Comparison of ENCODE assay signal across 10 cellular contexts in genomic region chr18:3265564-3266033, GRCh38. TPM values are rescaled to one million over a fixed set of nuclear protein-coding genes. Genes with fewer than 3 reads are reported as not detected.
DNase-seq lines count a peak whose midpoint lies in the region; ATAC-seq, FAIRE-seq and TF ChIP-seq lines count a peak whose summit lies in the region.
"Had no signal": no experiment of that assay in that cellular context is flagged by ENCODE, and none has a peak within 500 bp of the region (broad histone marks: within the 10 kb centered on the region; RNA-seq: fewer than 3 reads in every experiment).

No MANE protein-coding gene starts in this region.

- POLR2A ChIA-PET in A549 (lab: Yijun Ruan, JAX) (no interaction called here), HEK293T (lab: Yijun Ruan, JAX) (no interaction called here), GM12878 (lab: Charles Lee) (interaction anchor here (0.8 to 5.1 kb wide), 5 partner anchors 9 to 338 kb away, joined by 5 to 36 read pairs (median 9); partner anchors contain the start of gene MYL12A), HepG2 (lab: Yijun Ruan, JAX) (no interaction called here), WTC11 (lab: Charles Lee) (no interaction called here)

- H2AFZ ChIP-seq in GM12878 (ENCODE audit: control insufficient read depth, low read depth, low read length) (no peak overlapping the region), HepG2 (ENCODE audit: low read length) (no peak overlapping the region)

- in situ Hi-C loops in GM12878 (cut with MboI) = loop anchor here (25.0 kb wide), 1 partner anchor 997 kb away; no protein-coding TSS in a partner anchor
- in situ Hi-C loops in HepG2 (cut with HindIII; ENCODE audit: extremely low pct_ligation_motif_present, low pct_unique_long_range_greater_than_20kb) = no loop called here

- no peak for ATAC-seq in A549
- ATAC-seq in GM12878 = no peak
- no peak for ATAC-seq in HepG2
- ATAC-seq in WTC11 = no peak

- no peak for TF ChIP-seq POLR2A in A549 (IDR thresholded peaks at IDR 0.05; ENCODE audit: low read length)
- TF ChIP-seq POLR2A in GM12878 (IDR thresholded peaks at IDR 0.05; ENCODE audit: low read depth, low read length) = no peak
- 0 out of 4 replicates have a peak, but pooled peaks of 1 of the 2 experiments have one; percentile 11 for TF ChIP-seq POLR2A in HepG2 (IDR thresholded peaks at IDR 0.05; ENCODE audit: insufficient read depth in 1 of 2, low read depth in 2 of 2, low read length in 2 of 2)

- intact Hi-C loops in GM12878 (cut with micrococcal nuclease; ENCODE audit: unreplicated experiment) = no loop called here
- intact Hi-C loops in HepG2 (cut with micrococcal nuclease; ENCODE audit: unreplicated experiment) = no loop called here

- H3K36me3 ChIP-seq in GM12878 (ENCODE audit: control insufficient read depth in 2 of 2, insufficient read depth in 2 of 2, low read length in 1 of 2) = peaks cover 0 to 2% of the 10 kb centered on the region in 2 experiments; a peak in 1 of 4 replicates
- H3K36me3 ChIP-seq in HepG2 (replicated peaks in 1 of 2; ENCODE audit: control insufficient read depth in 1 of 2, insufficient read depth in 2 of 2, low read length in 2 of 2) = no peaks in the 10 kb centered on the region

- TF ChIP-seq EP300 in A549 (IDR thresholded peaks at IDR 0.05) = no peak
- no peak for TF ChIP-seq EP300 in GM12878 (IDR thresholded peaks at IDR 0.05; ENCODE audit: borderline replicate concordance in 1 of 2, control insufficient read depth in 1 of 2, low read depth in 2 of 2, low read length in 2 of 2)
- no peak for TF ChIP-seq EP300 in HepG2 (IDR thresholded peaks at IDR 0.05; ENCODE audit: low read depth in 2 of 2, low read length in 2 of 2)
- no peak for TF ChIP-seq EP300 in HepG2 (CRISPR knock-in tag; IDR thresholded peaks at IDR 0.05; ENCODE audit: borderline replicate concordance)

- BruUV-seq in GM12878 (replicated peaks; lab: Mats Ljungman, UMichigan) = no TSS peak
- BruUV-seq in HepG2 (replicated peaks; lab: Mats Ljungman, UMichigan) = no TSS peak

- DNase-seq in A549 (ENCODE audit: low read depth in 1 of 2, low spot score in 1 of 2) = no peak
- no peak for DNase-seq in HEK293T (ENCODE audit: extremely low spot score)
- DNase-seq in GM12878 (ENCODE audit: low read depth, low spot score) = no peak
- peak; percentile 52 for DNase-seq in HepG2 (ENCODE audit: low spot score)
- no peak for DNase-seq in DMS153 (lab: John Stamatoyannopoulos, UW)
- DNase-seq in NOMO-1 treated with DMSO at 0.1 percent for 48 hours (lab: John Stamatoyannopoulos, UW; ENCODE audit: unreplicated experiment) = no peak
- DNase-seq in WTC11 (ENCODE audit: low spot score) = no peak
- DNase-seq in NCI-H1092 treated with DMSO at 0.1 percent for 48 hours (lab: John Stamatoyannopoulos, UW) = no peak
- DNase-seq: NCI-H1694 treated with DMSO at 0.1 percent for 48 hours; stimulated activated CD4-positive, alpha-beta T cell treated with anti-CD3 and anti-CD28 coated beads, Interleukin-4, amount 100 ng/mL, for 24 hours had no signal

- H3K27me3 Mint-ChIP-seq in WTC11 (ENCODE audit: low read depth) = no peaks in the 10 kb centered on the region

- H3K27me3 ChIP-seq in GM12878 (replicated peaks in 1 of 2; ENCODE audit: control insufficient read depth in 2 of 2, insufficient read depth in 2 of 2, low read length in 1 of 2) = no peaks in the 10 kb centered on the region
- H3K27me3 ChIP-seq in HepG2 (ENCODE audit: control insufficient read depth in 1 of 2, insufficient read depth in 2 of 2, low read length in 2 of 2) = no peaks in the 10 kb centered on the region; a peak in 2 of 5 replicates

- 78% methylated on average over 3 of the region's 3 CpGs for WGBS in A549 (ENCODE audit: missing lambda C conversion rate)
- WGBS in GM12878 (ENCODE audit: insufficient coverage, insufficient replicate concordance, low lambda C conversion rate, missing lambda C conversion rate) = 17% methylated on average over 3 of the region's 3 CpGs
- WGBS in HepG2 (ENCODE audit: low lambda C conversion rate) = 9% methylated on average over 3 of the region's 3 CpGs

- no peak overlapping the region; the same call in 1 of the 2 replicates for H3K27ac Mint-ChIP-seq in WTC11

- no peaks in the 10 kb centered on the region for H3K9me3 Mint-ChIP-seq in WTC11

- peaks cover 96% of the 10 kb centered on the region for H3K79me2 ChIP-seq in GM12878 (ENCODE audit: control insufficient read depth, insufficient read depth, low read length)
- H3K79me2 ChIP-seq in HepG2 (ENCODE audit: insufficient read depth, low read length) = peaks cover 91% of the 10 kb centered on the region

- SMC1A ChIA-PET in GM12878 (lab: Charles Lee; ENCODE audit: uncharacterized antibody, unreplicated experiment) = interaction anchor here (0.7 to 5.2 kb wide), 9 partner anchors 8 to 401 kb away, joined by 3 to 105 read pairs (median 4); partner anchors contain the start of gene MYL12A

- H3K9me3 ChIP-seq in A549 (no peaks in the 10 kb centered on the region), GM12878 (replicated peaks; ENCODE audit: control insufficient read depth, insufficient read depth, low read length) (no peaks in the 10 kb centered on the region), HepG2 (ENCODE audit: low read length) (no peaks in the 10 kb centered on the region)

- CTCF ChIA-PET in A549 (lab: Yijun Ruan, JAX) (interaction anchor here (1.0 kb wide), 1 partner anchor 401 kb away, joined by 3 read pairs; no protein-coding TSS in a partner anchor), HEK293T (lab: Yijun Ruan, JAX) (no interaction called here), GM12878 (lab: Yijun Ruan, JAX) (interaction anchor here (3.1 to 3.4 kb wide), 2 partner anchors 14 to 19 kb away, joined by 11 to 15 read pairs; partner anchors contain the start of gene MYL12A), HepG2 (lab: Yijun Ruan, JAX; ENCODE audit: low intra/inter-chr PET ratio, low total read pairs) (no interaction called here), WTC11 (lab: Charles Lee) (interaction anchor here (0.6 to 1.0 kb wide), 2 partner anchors 19 to 329 kb away, joined by 3 to 4 read pairs; partner anchors contain the start of gene MYL12A)

- H3K9ac ChIP-seq in GM12878 (ENCODE audit: control insufficient read depth, insufficient read depth, low read length) (no peak overlapping the region), HepG2 (ENCODE audit: insufficient read depth, low read depth, low read length) (peak overlapping the region; percentile 33)

- H3K27ac ChIP-seq in A549 (no peak overlapping the region), GM12878 (ENCODE audit: control insufficient read depth, insufficient read depth) (peak overlapping the region; percentile 47), HepG2 (ENCODE audit: extremely low read length, insufficient read depth, low read length) (peak overlapping the region; percentile 65)

- H3K4me1 Mint-ChIP-seq in WTC11 = peaks cover 54% of the 10 kb centered on the region

- H3K4me3 Mint-ChIP-seq in WTC11 = no peak overlapping the region

- H3K4me2 ChIP-seq in A549 (peak overlapping the region; percentile 94), GM12878 (ENCODE audit: control insufficient read depth, insufficient read depth) (peak overlapping the region; percentile 53), HepG2 (ENCODE audit: low read depth, low read length) (peak overlapping the region; percentile 91)

- H3K4me3 ChIP-seq in A549 (no peak overlapping the region), GM12878 (peak overlapping the region; percentile 45), HepG2 (replicated peaks in 1 of 3; ENCODE audit: insufficient read depth in 1 of 3, low read depth in 2 of 3, low read length in 3 of 3) (peak overlapping the region; percentile 9 to 96 (median 90); a peak in 2 of 6 replicates)

- H4K20me1 ChIP-seq in GM12878 (ENCODE audit: control insufficient read depth, insufficient read depth) (no peaks in the 10 kb centered on the region), HepG2 (ENCODE audit: insufficient read depth, low read length) (peaks cover 74% of the 10 kb centered on the region)

- RAD21 ChIA-PET in GM12878 (lab: Charles Lee; ENCODE audit: unreplicated experiment) = interaction anchor here (1.0 to 4.6 kb wide), 6 partner anchors 10 to 1792 kb away, joined by 3 to 37 read pairs (median 14); partner anchors contain the start of gene MYL12A

- TF ChIP-seq RAD21 in A549 (conservative IDR thresholded peaks at IDR 0.05 in 1 of 2, IDR thresholded peaks at IDR 0.05 in 1 of 2) (no peak), GM12878 (IDR thresholded peaks at IDR 0.05; ENCODE audit: insufficient read depth, low read depth, low read length) (no peak), HepG2 (CRISPR knock-in tag; IDR thresholded peaks at IDR 0.05) (no peak)

- FAIRE-seq in A549 (lab: Jason Lieb, UNC) = no peak
- FAIRE-seq in GM12878 (lab: Jason Lieb, UNC) = no peak
- no peak for FAIRE-seq in HepG2 (lab: Jason Lieb, UNC)

- TF ChIP-seq CTCF in A549 (IDR thresholded peaks at IDR 0.05) (no peak), GM12878 (IDR thresholded peaks at IDR 0.05 in 2 of 3, conservative IDR thresholded peaks at IDR 0.05 in 1 of 3; ENCODE audit: control insufficient read depth in 2 of 3, extremely low read depth in 1 of 3, insufficient read depth in 1 of 3, low read depth in 3 of 3, low read length in 3 of 3) (no peak), HepG2 (CRISPR knock-in tag; IDR thresholded peaks at IDR 0.05) (no peak), WTC11 (IDR thresholded peaks at IDR 0.05) (no peak)

- no peaks in the 10 kb centered on the region for H3K36me3 Mint-ChIP-seq in WTC11

- H3K4me1 ChIP-seq in A549 (peaks cover 64% of the 10 kb centered on the region), GM12878 (ENCODE audit: control insufficient read depth, insufficient read depth, low read length) (peaks cover 12% of the 10 kb centered on the region), HepG2 (ENCODE audit: insufficient read depth, low read length) (peaks cover 68% of the 10 kb centered on the region)

RNA-seq across cellular contexts. Expression of gene MYL12B, which starts 3.7 kb away (rescaled TPM):
- 484 and 498 TPM in 2 replicates for polyA plus RNA-seq in A549 (2011; rRNA removed)
- 333 and 358 TPM in 2 replicates for polyA plus RNA-seq in A549 (2012; cell fraction: cytosol; rRNA removed)
- 118 and 127 TPM in 2 replicates for polyA plus RNA-seq in A549 (2012; cell fraction: nucleus; rRNA removed)
- polyA plus RNA-seq in A549 (2017; fragmentation: RNase III; extraction: RNeasy Plus Mini Kit Qiagen cat#74134 plus additional on column Dnase treatment) = 419 to 437 TPM (median 426 TPM) in 3 replicates
- polyA minus RNA-seq in A549 (2011; rRNA and poly(A)+ RNA removed) = 129 and 132 TPM in 2 replicates
- total RNA-seq in GM12878 (2013; cell fraction: nucleolus; rRNA removed) = 26.4 and 26.9 TPM in 2 replicates
- 235 and 266 TPM in 2 replicates for total RNA-seq in GM12878 (2014; rRNA removed)
- total RNA-seq in GM12878 (2014; rRNA removed; fragmentation: Illumina TruSeq; extraction: Trizol) = 313 and 316 TPM in 2 replicates
- total RNA-seq in GM12878 (2021) = 179 and 195 TPM in 2 replicates
- 190 TPM for polyA plus RNA-seq in GM12878 (2011; ENCODE audit: low read depth)
- polyA plus RNA-seq in GM12878 (2011; rRNA removed) = 427 and 538 TPM in 2 replicates
- polyA plus RNA-seq in GM12878 (2011; cell fraction: cytosol; rRNA removed) = 256 and 267 TPM in 2 replicates
- polyA plus RNA-seq in GM12878 (2011; cell fraction: nucleus; rRNA removed) = 119 and 141 TPM in 2 replicates
- 213 and 244 TPM in 2 replicates for polyA plus RNA-seq in GM12878 (2012)
- polyA plus RNA-seq in GM12878 (2014; fragmentation: Illumina TruSeq; extraction: Trizol) = 373 and 412 TPM in 2 replicates
- polyA plus RNA-seq in GM12878 (2014; fragmentation: Nextera tagmentation; extraction: Ambion mirVana) = 100 to 1,000 TPM; 662 to 739 TPM
- 210 and 222 TPM in 2 replicates for polyA plus RNA-seq in GM12878 (2014; rRNA removed)
- 100 to 1,000 TPM; 466 to 475 TPM for polyA plus RNA-seq in GM12878 (2016; fragmentation: Nextera tagmentation; extraction: Ambion mirVana)
- 153 and 181 TPM in 2 replicates for polyA minus RNA-seq in GM12878 (2011; rRNA and poly(A)+ RNA removed)
- polyA minus RNA-seq in GM12878 (2011; cell fraction: cytosol; rRNA and poly(A)+ RNA removed) = 62.0 and 66.1 TPM in 2 replicates
- 27.6 and 36.9 TPM in 2 replicates for polyA minus RNA-seq in GM12878 (2011; cell fraction: nucleus; rRNA and poly(A)+ RNA removed)
- total RNA-seq in HepG2 (2016; rRNA removed; fragmentation: Illumina TruSeq; extraction: Trizol) = 340 and 475 TPM in 2 replicates
- 118 and 121 TPM in 2 replicates for total RNA-seq in HepG2 (2016; cell fraction: cytosol; rRNA removed; fragmentation: Illumina TruSeq; extraction: Trizol; ENCODE audit: low read depth)
- 344 and 488 TPM in 2 replicates for total RNA-seq in HepG2 (2016; cell fraction: insoluble cytoplasmic fraction; rRNA removed; fragmentation: Illumina TruSeq; extraction: Trizol)
- total RNA-seq in HepG2 (2016; cell fraction: membrane; rRNA removed; fragmentation: Illumina TruSeq; extraction: Trizol) = 130 and 135 TPM in 2 replicates
- total RNA-seq in HepG2 (2016; cell fraction: nucleus; rRNA removed; fragmentation: Illumina TruSeq; extraction: Trizol) = 113 and 117 TPM in 2 replicates
- polyA plus RNA-seq in HepG2 (2011; rRNA removed) = 238 and 265 TPM in 2 replicates
- 202 and 250 TPM in 2 replicates for polyA plus RNA-seq in HepG2 (2011; cell fraction: cytosol; rRNA removed)
- polyA plus RNA-seq in HepG2 (2011; cell fraction: nucleus; rRNA removed) = 45.6 and 55.4 TPM in 2 replicates
- polyA plus RNA-seq in HepG2 (2012) = 212 and 213 TPM in 2 replicates
- polyA plus RNA-seq in HepG2 (2016; cell fraction: cytosol; fragmentation: Illumina TruSeq; extraction: Trizol; ENCODE audit: low read depth) = 96.0 and 108 TPM in 2 replicates
- polyA plus RNA-seq in HepG2 (2016; cell fraction: insoluble cytoplasmic fraction; fragmentation: Illumina TruSeq; extraction: Trizol; ENCODE audit: low read depth) = 470 and 496 TPM in 2 replicates
- polyA plus RNA-seq in HepG2 (2016; cell fraction: membrane; fragmentation: Illumina TruSeq; extraction: Trizol; ENCODE audit: low read depth) = 102 and 106 TPM in 2 replicates
- 168 and 175 TPM in 2 replicates for polyA plus RNA-seq in HepG2 (2016; cell fraction: nucleus; fragmentation: Illumina TruSeq; extraction: Trizol; ENCODE audit: insufficient read depth, low read depth)
- 114 and 173 TPM in 2 replicates for polyA minus RNA-seq in HepG2 (2011; rRNA and poly(A)+ RNA removed; ENCODE audit: low replicate concordance)
- 94.2 and 95.6 TPM in 2 replicates for polyA minus RNA-seq in HepG2 (2011; cell fraction: cytosol; rRNA and poly(A)+ RNA removed)
- 30.6 and 55.3 TPM in 2 replicates for polyA minus RNA-seq in HepG2 (2011; cell fraction: nucleus; rRNA and poly(A)+ RNA removed)
- total RNA-seq in WTC11 (2021) = 158 to 173 TPM (median 163 TPM) in 3 replicates

RNA-seq across cellular contexts. Expression of gene MYL12A, which starts 18.0 kb away (rescaled TPM):
- polyA plus RNA-seq in A549 (2011; rRNA removed) = 446 and 510 TPM in 2 replicates
- 183 and 195 TPM in 2 replicates for polyA plus RNA-seq in A549 (2012; cell fraction: cytosol; rRNA removed)
- polyA plus RNA-seq in A549 (2012; cell fraction: nucleus; rRNA removed) = 75.7 and 105 TPM in 2 replicates
- polyA plus RNA-seq in A549 (2017; fragmentation: RNase III; extraction: RNeasy Plus Mini Kit Qiagen cat#74134 plus additional on column Dnase treatment) = 514 to 544 TPM (median 539 TPM) in 3 replicates
- 165 and 202 TPM in 2 replicates for polyA minus RNA-seq in A549 (2011; rRNA and poly(A)+ RNA removed)
- total RNA-seq in GM12878 (2013; cell fraction: nucleolus; rRNA removed) = 165 and 169 TPM in 2 replicates
- 861 and 946 TPM in 2 replicates for total RNA-seq in GM12878 (2014; rRNA removed)
- total RNA-seq in GM12878 (2014; rRNA removed; fragmentation: Illumina TruSeq; extraction: Trizol) = 987 and 1,035 TPM in 2 replicates
- 488 and 498 TPM in 2 replicates for total RNA-seq in GM12878 (2021)
- 341 TPM for polyA plus RNA-seq in GM12878 (2011; ENCODE audit: low read depth)
- 567 and 783 TPM in 2 replicates for polyA plus RNA-seq in GM12878 (2011; rRNA removed)
- polyA plus RNA-seq in GM12878 (2011; cell fraction: cytosol; rRNA removed) = 236 and 267 TPM in 2 replicates
- polyA plus RNA-seq in GM12878 (2011; cell fraction: nucleus; rRNA removed) = 194 and 245 TPM in 2 replicates
- polyA plus RNA-seq in GM12878 (2012) = 406 and 429 TPM in 2 replicates
- polyA plus RNA-seq in GM12878 (2014; fragmentation: Illumina TruSeq; extraction: Trizol) = 851 and 1,149 TPM in 2 replicates
- polyA plus RNA-seq in GM12878 (2014; fragmentation: Nextera tagmentation; extraction: Ambion mirVana) = 1,000 to 10,000 TPM; 1,462 to 1,663 TPM
- polyA plus RNA-seq in GM12878 (2014; rRNA removed) = 687 and 704 TPM in 2 replicates
- 1,000 to 10,000 TPM; 1,100 to 1,139 TPM for polyA plus RNA-seq in GM12878 (2016; fragmentation: Nextera tagmentation; extraction: Ambion mirVana)
- polyA minus RNA-seq in GM12878 (2011; rRNA and poly(A)+ RNA removed) = 263 and 337 TPM in 2 replicates
- 92.0 and 93.1 TPM in 2 replicates for polyA minus RNA-seq in GM12878 (2011; cell fraction: cytosol; rRNA and poly(A)+ RNA removed)
- 127 and 180 TPM in 2 replicates for polyA minus RNA-seq in GM12878 (2011; cell fraction: nucleus; rRNA and poly(A)+ RNA removed)
- total RNA-seq in HepG2 (2016; rRNA removed; fragmentation: Illumina TruSeq; extraction: Trizol) = 277 and 357 TPM in 2 replicates
- 95.1 and 97.4 TPM in 2 replicates for total RNA-seq in HepG2 (2016; cell fraction: cytosol; rRNA removed; fragmentation: Illumina TruSeq; extraction: Trizol; ENCODE audit: low read depth)
- total RNA-seq in HepG2 (2016; cell fraction: insoluble cytoplasmic fraction; rRNA removed; fragmentation: Illumina TruSeq; extraction: Trizol) = 277 and 377 TPM in 2 replicates
- 78.5 and 96.6 TPM in 2 replicates for total RNA-seq in HepG2 (2016; cell fraction: membrane; rRNA removed; fragmentation: Illumina TruSeq; extraction: Trizol)
- 143 and 145 TPM in 2 replicates for total RNA-seq in HepG2 (2016; cell fraction: nucleus; rRNA removed; fragmentation: Illumina TruSeq; extraction: Trizol)
- polyA plus RNA-seq in HepG2 (2011; rRNA removed) = 243 and 261 TPM in 2 replicates
- polyA plus RNA-seq in HepG2 (2011; cell fraction: cytosol; rRNA removed) = 156 and 261 TPM in 2 replicates
- polyA plus RNA-seq in HepG2 (2011; cell fraction: nucleus; rRNA removed) = 65.4 and 82.9 TPM in 2 replicates
- 263 and 319 TPM in 2 replicates for polyA plus RNA-seq in HepG2 (2012)
- 53.2 and 57.8 TPM in 2 replicates for polyA plus RNA-seq in HepG2 (2016; cell fraction: cytosol; fragmentation: Illumina TruSeq; extraction: Trizol; ENCODE audit: low read depth)
- polyA plus RNA-seq in HepG2 (2016; cell fraction: insoluble cytoplasmic fraction; fragmentation: Illumina TruSeq; extraction: Trizol; ENCODE audit: low read depth) = 305 and 333 TPM in 2 replicates
- polyA plus RNA-seq in HepG2 (2016; cell fraction: membrane; fragmentation: Illumina TruSeq; extraction: Trizol; ENCODE audit: low read depth) = 53.7 and 63.8 TPM in 2 replicates
- polyA plus RNA-seq in HepG2 (2016; cell fraction: nucleus; fragmentation: Illumina TruSeq; extraction: Trizol; ENCODE audit: insufficient read depth, low read depth) = 156 and 160 TPM in 2 replicates
- polyA minus RNA-seq in HepG2 (2011; rRNA and poly(A)+ RNA removed; ENCODE audit: low replicate concordance) = 91.9 and 99.7 TPM in 2 replicates
- 172 and 198 TPM in 2 replicates for polyA minus RNA-seq in HepG2 (2011; cell fraction: cytosol; rRNA and poly(A)+ RNA removed)
- polyA minus RNA-seq in HepG2 (2011; cell fraction: nucleus; rRNA and poly(A)+ RNA removed) = 130 and 202 TPM in 2 replicates
- total RNA-seq in WTC11 (2021) = 205 to 230 TPM (median 213 TPM) in 3 replicates

RNA-seq across cellular contexts. Expression of gene MYOM1, which starts 45.8 kb away (rescaled TPM):
- polyA plus RNA-seq in A549 (2011; rRNA removed) (0.30 and 0.36 TPM in 2 replicates), A549 (2017; fragmentation: RNase III; extraction: RNeasy Plus Mini Kit Qiagen cat#74134 plus additional on column Dnase treatment) (0.18 to 0.34 TPM (median 0.33 TPM) in 3 replicates), GM12878 (2011; rRNA removed) (0.27 and 0.53 TPM in 2 replicates), GM12878 (2014; fragmentation: Illumina TruSeq; extraction: Trizol) (0.43 and 0.54 TPM in 2 replicates), GM12878 (2014; fragmentation: Nextera tagmentation; extraction: Ambion mirVana) (under 1 TPM; 0.06 to 0.11 TPM), GM12878 (2014; rRNA removed) (0.60 and 1.4 TPM in 2 replicates), GM12878 (2016; fragmentation: Nextera tagmentation; extraction: Ambion mirVana) (under 1 TPM; 0.51 to 0.62 TPM), HepG2 (2011; rRNA removed) (0.98 and 1.6 TPM in 2 replicates)
- polyA plus RNA-seq in A549 (2012; cell fraction: cytosol; rRNA removed) = 0.08 and 0.16 TPM in 2 replicates
- polyA plus RNA-seq in A549 (2012; cell fraction: nucleus; rRNA removed) = 0.10 and 0.53 TPM in 2 replicates
- 0.25 and 0.29 TPM in 2 replicates for polyA minus RNA-seq in A549 (2011; rRNA and poly(A)+ RNA removed)
- total RNA-seq in GM12878 (2013; cell fraction: nucleolus; rRNA removed) = 24.7 and 31.7 TPM in 2 replicates
- total RNA-seq in GM12878 (2014; rRNA removed) (0.49 and 0.62 TPM in 2 replicates), GM12878 (2014; rRNA removed; fragmentation: Illumina TruSeq; extraction: Trizol) (0.55 and 0.76 TPM in 2 replicates), GM12878 (2021) (1.0 and 1.1 TPM in 2 replicates), HepG2 (2016; rRNA removed; fragmentation: Illumina TruSeq; extraction: Trizol) (0.46 and 1.0 TPM in 2 replicates), WTC11 (2021) (0.35 to 0.64 TPM (median 0.53 TPM) in 3 replicates)
- 0.80 TPM for polyA plus RNA-seq in GM12878 (2011; ENCODE audit: low read depth)
- polyA plus RNA-seq in GM12878 (2011; cell fraction: cytosol; rRNA removed) = 0.40 and 0.43 TPM in 2 replicates
- polyA plus RNA-seq in GM12878 (2011; cell fraction: nucleus; rRNA removed) = 0.56 and 2.3 TPM in 2 replicates
- polyA plus RNA-seq in GM12878 (2012) = 1.5 TPM in 2 replicates
- polyA minus RNA-seq in GM12878 (2011; rRNA and poly(A)+ RNA removed) = 0.37 and 0.88 TPM in 2 replicates
- 0.21 TPM in 1 of 2 replicates, not detected in the other for polyA minus RNA-seq in GM12878 (2011; cell fraction: cytosol; rRNA and poly(A)+ RNA removed)
- 0.57 and 0.85 TPM in 2 replicates for polyA minus RNA-seq in GM12878 (2011; cell fraction: nucleus; rRNA and poly(A)+ RNA removed)
- 0.35 and 1.3 TPM in 2 replicates for total RNA-seq in HepG2 (2016; cell fraction: cytosol; rRNA removed; fragmentation: Illumina TruSeq; extraction: Trizol; ENCODE audit: low read depth)
- 0.97 and 0.98 TPM in 2 replicates for total RNA-seq in HepG2 (2016; cell fraction: insoluble cytoplasmic fraction; rRNA removed; fragmentation: Illumina TruSeq; extraction: Trizol)
- total RNA-seq in HepG2 (2016; cell fraction: membrane; rRNA removed; fragmentation: Illumina TruSeq; extraction: Trizol) = 0.49 and 0.76 TPM in 2 replicates
- 0.47 and 1.3 TPM in 2 replicates for total RNA-seq in HepG2 (2016; cell fraction: nucleus; rRNA removed; fragmentation: Illumina TruSeq; extraction: Trizol)
- 1.0 and 1.4 TPM in 2 replicates for polyA plus RNA-seq in HepG2 (2011; cell fraction: cytosol; rRNA removed)
- 3.6 and 4.1 TPM in 2 replicates for polyA plus RNA-seq in HepG2 (2011; cell fraction: nucleus; rRNA removed)
- polyA plus RNA-seq in HepG2 (2012) = 2.6 and 3.3 TPM in 2 replicates
- polyA plus RNA-seq in HepG2 (2016; cell fraction: cytosol; fragmentation: Illumina TruSeq; extraction: Trizol; ENCODE audit: low read depth) = 0.16 and 0.17 TPM in 2 replicates
- 0.60 and 0.63 TPM in 2 replicates for polyA plus RNA-seq in HepG2 (2016; cell fraction: insoluble cytoplasmic fraction; fragmentation: Illumina TruSeq; extraction: Trizol; ENCODE audit: low read depth)
- 0.25 and 0.37 TPM in 2 replicates for polyA plus RNA-seq in HepG2 (2016; cell fraction: membrane; fragmentation: Illumina TruSeq; extraction: Trizol; ENCODE audit: low read depth)
- polyA plus RNA-seq in HepG2 (2016; cell fraction: nucleus; fragmentation: Illumina TruSeq; extraction: Trizol; ENCODE audit: insufficient read depth, low read depth) = 1.1 and 1.2 TPM in 2 replicates
- polyA minus RNA-seq in HepG2 (2011; rRNA and poly(A)+ RNA removed; ENCODE audit: low replicate concordance) = 0.75 and 0.82 TPM in 2 replicates
- 0.89 and 0.97 TPM in 2 replicates for polyA minus RNA-seq in HepG2 (2011; cell fraction: cytosol; rRNA and poly(A)+ RNA removed)
- 2.8 and 4.2 TPM in 2 replicates for polyA minus RNA-seq in HepG2 (2011; cell fraction: nucleus; rRNA and poly(A)+ RNA removed)

Comparison
In these comparisons a context has a peak if more than half of its experiments do, and no peak if none do; other contexts are left out.
1. H3K27ac ChIP-seq: peak in GM12878 (single experiment) and HepG2 (single experiment); none in A549 (0 of 2).
2. CTCF ChIA-PET loops: an anchor here in A549 (1.0 kb wide), GM12878 (3.1 to 3.4 kb wide) and WTC11 (0.6 to 1.0 kb wide); none called in HEK293T and HepG2.
3. Peak in every context shown above with its lines, with median percentiles within 50 percentile points of each other: H3K4me2 ChIP-seq.